ENCODE assay signal across 2 cellular contexts in the genomic region with DNA sequence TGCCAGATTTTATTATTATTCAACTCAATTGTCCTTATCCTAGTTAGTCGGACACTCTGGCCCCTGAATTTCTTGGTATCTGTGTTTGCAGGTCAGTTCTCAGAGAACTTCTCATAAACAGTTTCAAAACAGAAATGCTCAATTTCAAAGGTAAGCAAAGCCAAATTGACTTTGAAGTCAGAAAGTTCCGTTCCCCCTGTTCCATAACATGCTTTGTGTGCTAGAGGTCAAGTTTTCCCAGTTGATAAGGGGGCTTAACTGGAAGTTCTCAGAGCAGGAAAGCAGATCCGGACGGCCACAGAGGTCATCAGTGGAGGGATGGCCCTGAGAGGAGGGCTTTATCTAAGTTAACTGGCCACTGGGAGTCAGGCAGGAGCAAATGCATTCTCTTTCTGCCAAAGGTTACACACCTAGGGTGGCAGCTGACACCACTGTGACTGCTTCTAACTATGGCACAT.
TF ChIP-seq lines count a peak whose summit lies in the region.

No MANE protein-coding gene starts in this region.

TF ChIP-seq in H1, 55 proteins besides CTCF, POLR2A, EP300 and RAD21 (continued from another document):
- no peak for TF ChIP-seq TCF12 (IDR thresholded peaks at IDR 0.05; ENCODE audit: low read depth, low read length)

TF ChIP-seq in HepG2, 621 proteins besides CTCF, POLR2A, EP300 and RAD21 (continues in another document):
- TF ChIP-seq NR2C2 (CRISPR knock-in tag; IDR thresholded peaks at IDR 0.05; ENCODE audit: borderline replicate concordance) (peak; percentile 77), ZNF605 (CRISPR knock-in tag; IDR thresholded peaks at IDR 0.05) (peak; percentile 66; the same call in 1 of the 2 replicates), GFI1 (CRISPR knock-in tag; IDR thresholded peaks at IDR 0.05; ENCODE audit: borderline replicate concordance) (peak; percentile 83; the same call in 1 of the 2 replicates), TOE1 (CRISPR knock-in tag; IDR thresholded peaks at IDR 0.05) (peak; percentile 47; the same call in 1 of the 2 replicates), CREB1 (IDR thresholded peaks at IDR 0.05) (no peak), CREB1 (CRISPR knock-in tag; IDR thresholded peaks at IDR 0.05) (no peak), ZNF75D (CRISPR knock-in tag; IDR thresholded peaks at IDR 0.05; ENCODE audit: borderline replicate concordance) (no peak), NCOA5 (CRISPR knock-in tag; IDR thresholded peaks at IDR 0.05) (no peak), ZNF230 (CRISPR knock-in tag; IDR thresholded peaks at IDR 0.05) (no peak), ZNF878 (CRISPR knock-in tag; IDR thresholded peaks at IDR 0.05) (no peak; the same call in 1 of the 2 replicates), PAWR (CRISPR knock-in tag; IDR thresholded peaks at IDR 0.05; ENCODE audit: borderline replicate concordance) (no peak), HNF4A (CRISPR knock-in tag; IDR thresholded peaks at IDR 0.05) (peak; percentile 92), NBN (conservative IDR thresholded peaks at IDR 0.05) (no peak), TAF15 (IDR thresholded peaks at IDR 0.05; ENCODE audit: low read depth, low read length, poor library complexity, severe bottlenecking) (no peak), SNAI1 (CRISPR knock-in tag; IDR thresholded peaks at IDR 0.05; ENCODE audit: borderline replicate concordance) (no peak), SALL1 (CRISPR knock-in tag; IDR thresholded peaks at IDR 0.05) (peak; percentile 99), MAZ (IDR thresholded peaks at IDR 0.05; ENCODE audit: borderline replicate concordance, low read depth, low read length) (no peak), MAZ (CRISPR knock-in tag; IDR thresholded peaks at IDR 0.05; ENCODE audit: low read depth) (no peak), YEATS4 (CRISPR knock-in tag; IDR thresholded peaks at IDR 0.05; ENCODE audit: borderline replicate concordance) (peak; percentile 72; the same call in 1 of the 2 replicates), ZNF124 (CRISPR knock-in tag; IDR thresholded peaks at IDR 0.05) (peak; percentile 33; the same call in 1 of the 2 replicates), THAP11 (CRISPR knock-in tag; IDR thresholded peaks at IDR 0.05) (0 out of 2 replicates have a peak, but pooled peaks have one; percentile 20), GABPB1 (CRISPR knock-in tag; IDR thresholded peaks at IDR 0.05) (peak; percentile 22; the same call in 1 of the 2 replicates), ZBTB1 (CRISPR knock-in tag; IDR thresholded peaks at IDR 0.05; ENCODE audit: borderline replicate concordance) (no peak), ZNF772 (CRISPR knock-in tag; IDR thresholded peaks at IDR 0.05) (peak; percentile 40; the same call in 1 of the 2 replicates), ZNF547 (CRISPR knock-in tag; IDR thresholded peaks at IDR 0.05) (no peak), CCDC6 (CRISPR knock-in tag; IDR thresholded peaks at IDR 0.05) (no peak), NR3C1 (CRISPR knock-in tag; IDR thresholded peaks at IDR 0.05) (no peak), ZNF460 (CRISPR knock-in tag; IDR thresholded peaks at IDR 0.05; ENCODE audit: borderline replicate concordance) (no peak), ETV5 (CRISPR knock-in tag; IDR thresholded peaks at IDR 0.05; ENCODE audit: borderline replicate concordance) (peak; percentile 93), TSC22D2 (CRISPR knock-in tag; IDR thresholded peaks at IDR 0.05; ENCODE audit: borderline replicate concordance) (no peak), TOPORS (CRISPR knock-in tag; IDR thresholded peaks at IDR 0.05) (0 out of 2 replicates have a peak, but pooled peaks have one; percentile 43), TRIM24 (CRISPR knock-in tag; IDR thresholded peaks at IDR 0.05) (peak; percentile 89), HNRNPUL1 (IDR thresholded peaks at IDR 0.05; ENCODE audit: low read depth, low read length) (no peak), ZFX (CRISPR knock-in tag; IDR thresholded peaks at IDR 0.05; ENCODE audit: low read depth) (peak; percentile 42; the same call in 1 of the 2 replicates), ZNF331 (CRISPR knock-in tag; IDR thresholded peaks at IDR 0.05) (peak; percentile 78; the same call in 1 of the 2 replicates), RFXAP (CRISPR knock-in tag; IDR thresholded peaks at IDR 0.05; ENCODE audit: borderline replicate concordance) (no peak), SRSF1 (optimal IDR thresholded peaks at IDR 0.05; ENCODE audit: low read depth, low read length) (no peak), MTA1 (CRISPR knock-in tag; IDR thresholded peaks at IDR 0.05; ENCODE audit: borderline replicate concordance) (peak; percentile 34; the same call in 1 of the 2 replicates), SP5 (CRISPR knock-in tag; IDR thresholded peaks at IDR 0.05; ENCODE audit: borderline replicate concordance, low read depth) (peak; percentile 63), ZNF891 (CRISPR knock-in tag; IDR thresholded peaks at IDR 0.05) (no peak), PITX1 (CRISPR knock-in tag; IDR thresholded peaks at IDR 0.05) (peak; percentile 99), KDM6A (CRISPR knock-in tag; IDR thresholded peaks at IDR 0.05; ENCODE audit: low read depth) (peak; percentile 71; the same call in 1 of the 2 replicates), ZNF12 (CRISPR knock-in tag; IDR thresholded peaks at IDR 0.05) (no peak), TBX2 (CRISPR knock-in tag; IDR thresholded peaks at IDR 0.05; ENCODE audit: borderline replicate concordance) (peak; percentile 92), KAT7 (CRISPR knock-in tag; IDR thresholded peaks at IDR 0.05; ENCODE audit: borderline replicate concordance) (no peak), ZNF264 (CRISPR knock-in tag; IDR thresholded peaks at IDR 0.05) (peak; percentile 66)
- TF ChIP-seq, protein P1, sequence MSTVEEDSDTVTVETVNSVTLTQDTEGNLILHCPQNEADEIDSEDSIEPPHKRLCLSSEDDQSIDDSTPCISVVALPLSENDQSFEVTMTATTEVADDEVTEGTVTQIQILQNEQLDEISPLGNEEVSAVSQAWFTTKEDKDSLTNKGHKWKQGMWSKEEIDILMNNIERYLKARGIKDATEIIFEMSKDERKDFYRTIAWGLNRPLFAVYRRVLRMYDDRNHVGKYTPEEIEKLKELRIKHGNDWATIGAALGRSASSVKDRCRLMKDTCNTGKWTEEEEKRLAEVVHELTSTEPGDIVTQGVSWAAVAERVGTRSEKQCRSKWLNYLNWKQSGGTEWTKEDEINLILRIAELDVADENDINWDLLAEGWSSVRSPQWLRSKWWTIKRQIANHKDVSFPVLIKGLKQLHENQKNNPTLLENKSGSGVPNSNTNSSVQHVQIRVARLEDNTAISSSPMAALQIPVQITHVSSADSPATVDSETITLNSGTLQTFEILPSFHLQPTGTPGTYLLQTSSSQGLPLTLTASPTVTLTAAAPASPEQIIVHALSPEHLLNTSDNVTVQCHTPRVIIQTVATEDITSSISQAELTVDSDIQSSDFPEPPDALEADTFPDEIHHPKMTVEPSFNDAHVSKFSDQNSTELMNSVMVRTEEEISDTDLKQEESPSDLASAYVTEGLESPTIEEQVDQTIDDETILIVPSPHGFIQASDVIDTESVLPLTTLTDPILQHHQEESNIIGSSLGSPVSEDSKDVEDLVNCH (CRISPR knock-in tag; IDR thresholded peaks at IDR 0.05): no peak
- TF ChIP-seq, protein P2, sequence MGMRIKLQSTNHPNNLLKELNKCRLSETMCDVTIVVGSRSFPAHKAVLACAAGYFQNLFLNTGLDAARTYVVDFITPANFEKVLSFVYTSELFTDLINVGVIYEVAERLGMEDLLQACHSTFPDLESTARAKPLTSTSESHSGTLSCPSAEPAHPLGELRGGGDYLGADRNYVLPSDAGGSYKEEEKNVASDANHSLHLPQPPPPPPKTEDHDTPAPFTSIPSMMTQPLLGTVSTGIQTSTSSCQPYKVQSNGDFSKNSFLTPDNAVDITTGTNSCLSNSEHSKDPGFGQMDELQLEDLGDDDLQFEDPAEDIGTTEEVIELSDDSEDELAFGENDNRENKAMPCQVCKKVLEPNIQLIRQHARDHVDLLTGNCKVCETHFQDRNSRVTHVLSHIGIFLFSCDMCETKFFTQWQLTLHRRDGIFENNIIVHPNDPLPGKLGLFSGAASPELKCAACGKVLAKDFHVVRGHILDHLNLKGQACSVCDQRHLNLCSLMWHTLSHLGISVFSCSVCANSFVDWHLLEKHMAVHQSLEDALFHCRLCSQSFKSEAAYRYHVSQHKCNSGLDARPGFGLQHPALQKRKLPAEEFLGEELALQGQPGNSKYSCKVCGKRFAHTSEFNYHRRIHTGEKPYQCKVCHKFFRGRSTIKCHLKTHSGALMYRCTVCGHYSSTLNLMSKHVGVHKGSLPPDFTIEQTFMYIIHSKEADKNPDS (CRISPR knock-in tag; IDR thresholded peaks at IDR 0.05): 0 out of 2 replicates have a peak, but pooled peaks have one; percentile 49
- TF ChIP-seq, protein P3, sequence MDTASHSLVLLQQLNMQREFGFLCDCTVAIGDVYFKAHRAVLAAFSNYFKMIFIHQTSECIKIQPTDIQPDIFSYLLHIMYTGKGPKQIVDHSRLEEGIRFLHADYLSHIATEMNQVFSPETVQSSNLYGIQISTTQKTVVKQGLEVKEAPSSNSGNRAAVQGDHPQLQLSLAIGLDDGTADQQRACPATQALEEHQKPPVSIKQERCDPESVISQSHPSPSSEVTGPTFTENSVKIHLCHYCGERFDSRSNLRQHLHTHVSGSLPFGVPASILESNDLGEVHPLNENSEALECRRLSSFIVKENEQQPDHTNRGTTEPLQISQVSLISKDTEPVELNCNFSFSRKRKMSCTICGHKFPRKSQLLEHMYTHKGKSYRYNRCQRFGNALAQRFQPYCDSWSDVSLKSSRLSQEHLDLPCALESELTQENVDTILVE (CRISPR knock-in tag; IDR thresholded peaks at IDR 0.05): peak; percentile 50; the same call in 1 of the 2 replicates
- TF ChIP-seq, protein P4, sequence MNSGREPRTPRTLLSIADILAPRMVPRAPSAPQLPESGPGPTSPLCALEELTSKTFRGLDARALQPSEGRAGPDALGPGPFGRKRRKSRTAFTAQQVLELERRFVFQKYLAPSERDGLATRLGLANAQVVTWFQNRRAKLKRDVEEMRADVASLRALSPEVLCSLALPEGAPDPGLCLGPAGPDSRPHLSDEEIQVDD (CRISPR knock-in tag; IDR thresholded peaks at IDR 0.05; ENCODE audit: borderline replicate concordance): no peak
- TF ChIP-seq, protein P5, sequence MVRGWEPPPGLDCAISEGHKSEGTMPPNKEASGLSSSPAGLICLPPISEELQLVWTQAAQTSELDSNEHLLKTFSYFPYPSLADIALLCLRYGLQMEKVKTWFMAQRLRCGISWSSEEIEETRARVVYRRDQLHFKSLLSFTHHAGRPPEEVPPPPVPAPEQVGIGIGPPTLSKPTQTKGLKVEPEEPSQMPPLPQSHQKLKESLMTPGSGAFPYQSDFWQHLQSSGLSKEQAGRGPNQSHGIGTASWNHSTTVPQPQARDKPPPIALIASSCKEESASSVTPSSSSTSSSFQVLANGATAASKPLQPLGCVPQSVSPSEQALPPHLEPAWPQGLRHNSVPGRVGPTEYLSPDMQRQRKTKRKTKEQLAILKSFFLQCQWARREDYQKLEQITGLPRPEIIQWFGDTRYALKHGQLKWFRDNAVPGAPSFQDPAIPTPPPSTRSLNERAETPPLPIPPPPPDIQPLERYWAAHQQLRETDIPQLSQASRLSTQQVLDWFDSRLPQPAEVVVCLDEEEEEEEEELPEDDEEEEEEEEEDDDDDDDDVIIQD (CRISPR knock-in tag; IDR thresholded peaks at IDR 0.05; ENCODE audit: low read depth): peak; percentile 66; the same call in 1 of the 2 replicates
- TF ChIP-seq, protein P6, sequence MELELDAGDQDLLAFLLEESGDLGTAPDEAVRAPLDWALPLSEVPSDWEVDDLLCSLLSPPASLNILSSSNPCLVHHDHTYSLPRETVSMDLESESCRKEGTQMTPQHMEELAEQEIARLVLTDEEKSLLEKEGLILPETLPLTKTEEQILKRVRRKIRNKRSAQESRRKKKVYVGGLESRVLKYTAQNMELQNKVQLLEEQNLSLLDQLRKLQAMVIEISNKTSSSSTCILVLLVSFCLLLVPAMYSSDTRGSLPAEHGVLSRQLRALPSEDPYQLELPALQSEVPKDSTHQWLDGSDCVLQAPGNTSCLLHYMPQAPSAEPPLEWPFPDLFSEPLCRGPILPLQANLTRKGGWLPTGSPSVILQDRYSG (CRISPR knock-in tag; IDR thresholded peaks at IDR 0.05): no peak
- TF ChIP-seq, protein P7, sequence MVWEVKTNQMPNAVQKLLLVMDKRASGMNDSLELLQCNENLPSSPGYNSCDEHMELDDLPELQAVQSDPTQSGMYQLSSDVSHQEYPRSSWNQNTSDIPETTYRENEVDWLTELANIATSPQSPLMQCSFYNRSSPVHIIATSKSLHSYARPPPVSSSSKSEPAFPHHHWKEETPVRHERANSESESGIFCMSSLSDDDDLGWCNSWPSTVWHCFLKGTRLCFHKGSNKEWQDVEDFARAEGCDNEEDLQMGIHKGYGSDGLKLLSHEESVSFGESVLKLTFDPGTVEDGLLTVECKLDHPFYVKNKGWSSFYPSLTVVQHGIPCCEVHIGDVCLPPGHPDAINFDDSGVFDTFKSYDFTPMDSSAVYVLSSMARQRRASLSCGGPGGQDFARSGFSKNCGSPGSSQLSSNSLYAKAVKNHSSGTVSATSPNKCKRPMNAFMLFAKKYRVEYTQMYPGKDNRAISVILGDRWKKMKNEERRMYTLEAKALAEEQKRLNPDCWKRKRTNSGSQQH (CRISPR knock-in tag; IDR thresholded peaks at IDR 0.05; ENCODE audit: low read depth): no peak; the same call in 1 of the 2 replicates
- TF ChIP-seq, protein P8, sequence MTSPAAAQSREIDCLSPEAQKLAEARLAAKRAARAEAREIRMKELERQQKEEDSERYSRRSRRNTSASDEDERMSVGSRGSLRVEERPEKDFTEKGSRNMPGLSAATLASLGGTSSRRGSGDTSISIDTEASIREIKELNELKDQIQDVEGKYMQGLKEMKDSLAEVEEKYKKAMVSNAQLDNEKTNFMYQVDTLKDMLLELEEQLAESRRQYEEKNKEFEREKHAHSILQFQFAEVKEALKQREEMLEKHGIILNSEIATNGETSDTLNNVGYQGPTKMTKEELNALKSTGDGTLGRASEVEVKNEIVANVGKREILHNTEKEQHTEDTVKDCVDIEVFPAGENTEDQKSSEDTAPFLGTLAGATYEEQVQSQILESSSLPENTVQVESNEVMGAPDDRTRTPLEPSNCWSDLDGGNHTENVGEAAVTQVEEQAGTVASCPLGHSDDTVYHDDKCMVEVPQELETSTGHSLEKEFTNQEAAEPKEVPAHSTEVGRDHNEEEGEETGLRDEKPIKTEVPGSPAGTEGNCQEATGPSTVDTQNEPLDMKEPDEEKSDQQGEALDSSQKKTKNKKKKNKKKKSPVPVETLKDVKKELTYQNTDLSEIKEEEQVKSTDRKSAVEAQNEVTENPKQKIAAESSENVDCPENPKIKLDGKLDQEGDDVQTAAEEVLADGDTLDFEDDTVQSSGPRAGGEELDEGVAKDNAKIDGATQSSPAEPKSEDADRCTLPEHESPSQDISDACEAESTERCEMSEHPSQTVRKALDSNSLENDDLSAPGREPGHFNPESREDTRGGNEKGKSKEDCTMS (CRISPR knock-in tag; conservative IDR thresholded peaks at IDR 0.05): no peak
- TF ChIP-seq, protein P9, sequence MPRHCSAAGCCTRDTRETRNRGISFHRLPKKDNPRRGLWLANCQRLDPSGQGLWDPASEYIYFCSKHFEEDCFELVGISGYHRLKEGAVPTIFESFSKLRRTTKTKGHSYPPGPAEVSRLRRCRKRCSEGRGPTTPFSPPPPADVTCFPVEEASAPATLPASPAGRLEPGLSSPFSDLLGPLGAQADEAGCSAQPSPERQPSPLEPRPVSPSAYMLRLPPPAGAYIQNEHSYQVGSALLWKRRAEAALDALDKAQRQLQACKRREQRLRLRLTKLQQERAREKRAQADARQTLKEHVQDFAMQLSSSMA (CRISPR knock-in tag; IDR thresholded peaks at IDR 0.05): no peak
